ENCODE assay signal across 1 cellular context in the genomic region with DNA sequence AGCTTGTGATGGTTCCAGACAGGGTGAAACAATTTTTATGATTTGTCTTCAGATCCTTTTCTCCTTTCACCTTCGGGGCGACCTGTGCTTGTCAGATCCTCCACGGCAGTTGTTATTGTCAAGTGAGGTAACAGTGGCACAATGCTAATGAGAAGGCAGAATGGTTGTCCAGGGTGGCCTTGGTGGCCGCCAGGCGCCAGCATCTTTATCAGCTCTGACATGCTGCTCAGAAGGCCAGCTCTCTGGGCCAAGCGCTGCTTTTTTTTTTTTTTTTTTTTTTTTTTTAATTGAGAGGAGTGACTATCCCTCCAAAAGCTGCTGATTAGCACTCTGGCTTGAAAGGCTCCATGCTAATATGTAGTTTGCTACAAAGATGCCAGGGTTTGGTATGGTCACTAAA.
TF ChIP-seq lines count a peak whose summit lies in the region.

No MANE protein-coding gene starts in this region.

TF ChIP-seq in HepG2, 621 proteins besides CTCF, POLR2A, EP300 and RAD21:
- no peak for TF ChIP-seq ZNF543 (CRISPR knock-in tag; IDR thresholded peaks at IDR 0.05)
- TF ChIP-seq BATF2 (CRISPR knock-in tag; IDR thresholded peaks at IDR 0.05): no peak
- TF ChIP-seq ZBTB33 (CRISPR knock-in tag; IDR thresholded peaks at IDR 0.05): peak; percentile 77; the same call in 1 of the 2 replicates
TF ChIP-seq in HepG2: peak in this region for 1.
